Comparison of ENCODE assay signal across 8 cellular contexts in the genomic region with DNA sequence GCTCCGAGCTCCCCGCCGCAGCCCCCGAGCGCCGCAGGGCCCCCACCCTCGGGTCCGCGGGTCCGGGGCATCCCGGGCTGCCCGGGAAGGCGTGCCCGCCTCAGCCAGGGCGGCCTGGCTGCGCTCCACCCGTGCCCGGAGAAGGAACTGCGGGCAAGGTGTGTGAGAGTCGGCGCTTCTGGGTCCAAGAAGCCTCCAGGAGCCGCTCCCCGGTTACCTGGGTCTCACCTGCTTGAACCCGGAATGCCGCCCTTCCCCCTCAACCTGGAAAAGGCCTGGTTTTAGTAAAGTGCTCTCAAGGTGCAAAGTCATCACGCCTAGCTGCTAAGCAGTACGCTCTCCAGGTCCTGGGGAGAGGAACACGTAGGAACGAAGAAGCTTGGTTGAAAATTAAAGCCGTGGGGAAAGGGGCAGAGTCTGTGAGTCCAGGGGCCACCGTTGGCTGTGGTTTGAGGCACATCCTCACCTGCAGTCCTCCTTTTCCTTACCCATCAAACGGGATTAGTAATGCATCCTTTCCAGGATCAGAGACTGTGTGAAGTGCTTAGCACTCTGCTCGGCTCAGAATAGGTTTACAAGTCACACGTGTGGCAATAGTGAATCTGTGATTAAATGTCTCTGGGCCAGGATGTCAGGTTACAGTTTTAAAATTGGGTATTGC. TPM values are rescaled to one million over a fixed set of nuclear protein-coding genes. Genes with fewer than 3 reads are reported as not detected.
DNase-seq lines count a peak whose midpoint lies in the region; ATAC-seq, FAIRE-seq and TF ChIP-seq lines count a peak whose summit lies in the region.

No MANE protein-coding gene starts in this region.

- H3K9me3 ChIP-seq in Peyer's patch, result no peaks in the 10 kb centered on the region
- H3K9me3 ChIP-seq in endodermal cell (ENCODE audit: control insufficient read depth, low read length), result no peaks in the 10 kb centered on the region

- FAIRE-seq in GM12891 (lab: Jason Lieb, UNC), result no peak

- peak in 1 of 2 donors; percentile 62 for ATAC-seq in naive thymus-derived CD8-positive, alpha-beta T cell
- ATAC-seq in GM18858 (IDR thresholded peaks at IDR 0.05; ENCODE audit: unreplicated experiment) (no peak), GM18517 (IDR thresholded peaks at IDR 0.05; ENCODE audit: unreplicated experiment) (no peak)

- H3K27me3 Mint-ChIP-seq in endodermal cell (ENCODE audit: insufficient read depth), result peaks cover 83% of the 10 kb centered on the region
- H3K27me3 Mint-ChIP-seq in naive thymus-derived CD8-positive, alpha-beta T cell, result peaks cover 29 to 64% (median 52%) of the 10 kb centered on the region in 5 donors

- H3K4me1 ChIP-seq in Peyer's patch (peaks cover 0 to 50% (median 6%) of the 10 kb centered on the region in 4 donors), endodermal cell (ENCODE audit: control insufficient read depth, insufficient read depth, low read length) (peaks cover 4% of the 10 kb centered on the region)

- H3K4me1 Mint-ChIP-seq in endodermal cell, result peaks cover 26% of the 10 kb centered on the region
- peaks cover 4 to 15% (median 6%) of the 10 kb centered on the region in 4 donors for H3K4me1 Mint-ChIP-seq in naive thymus-derived CD8-positive, alpha-beta T cell

- H3K27ac ChIP-seq in Peyer's patch (peak overlapping the region; percentile 57 to 94 (median 86)), endodermal cell (ENCODE audit: low read depth, low read length) (no peak overlapping the region)

- no peak overlapping the region for H3K27ac Mint-ChIP-seq in endodermal cell
- H3K27ac Mint-ChIP-seq in naive thymus-derived CD8-positive, alpha-beta T cell, result no peak overlapping the region

- no peaks in the 10 kb centered on the region for H3K36me3 Mint-ChIP-seq in endodermal cell (ENCODE audit: low read depth)
- H3K36me3 Mint-ChIP-seq in naive thymus-derived CD8-positive, alpha-beta T cell, result no peaks in the 10 kb centered on the region

- TF ChIP-seq POLR2A in GM12891 (IDR thresholded peaks at IDR 0.05; ENCODE audit: low read depth, low read length) (no peak), Peyer's patch (IDR thresholded peaks at IDR 0.05) (peak; percentile 37 to 41)

- H3K36me3 ChIP-seq in Peyer's patch, result no peaks in the 10 kb centered on the region
- H3K36me3 ChIP-seq in endodermal cell (ENCODE audit: control insufficient read depth, insufficient read depth, low read length), result no peaks in the 10 kb centered on the region

- WGBS in endodermal cell (ENCODE audit: insufficient coverage in 1 of 2, insufficient read length in 1 of 2), 2 experiments, result 2% methylated on average over 10 to 34 of the region's 34 CpGs

- H3K27me3 ChIP-seq in Peyer's patch, result no peaks in the 10 kb centered on the region
- peaks cover 47% of the 10 kb centered on the region for H3K27me3 ChIP-seq in endodermal cell (ENCODE audit: control insufficient read depth, insufficient read depth, low read length, poor library complexity, severe bottlenecking)

- H3K4me3 Mint-ChIP-seq in endodermal cell, result peak overlapping the region; percentile 65
- peak overlapping the region; percentile 30 to 73 (median 54) for H3K4me3 Mint-ChIP-seq in naive thymus-derived CD8-positive, alpha-beta T cell

- H3K4me3 ChIP-seq in AG04449 (ENCODE audit: low read depth, low read length), result peak overlapping the region; percentile 79
- H3K4me3 ChIP-seq in Peyer's patch, result peak overlapping the region; percentile 51 to 88 (median 70)
- H3K4me3 ChIP-seq in endodermal cell (ENCODE audit: low read length), result peak overlapping the region; percentile 80

- no peaks in the 10 kb centered on the region for H3K9me3 Mint-ChIP-seq in endodermal cell
- H3K9me3 Mint-ChIP-seq in naive thymus-derived CD8-positive, alpha-beta T cell, result no peaks in the 10 kb centered on the region

- DNase-seq in AG04449 (ENCODE audit: low read depth, low spot score) (no peak), GM12891 (ENCODE audit: insufficient read length, low spot score) (peak; percentile 19), Peyer's patch (peak in 2 of 3 donors; percentile 65 to 80), endodermal cell (peak; percentile 81), H4 (ENCODE audit: low spot score) (no peak)
- DNase-seq in naive thymus-derived CD8-positive, alpha-beta T cell, result no peak

- peak overlapping the region; percentile 47 for H3K9ac ChIP-seq in endodermal cell (ENCODE audit: extremely low read depth, low read length, poor library complexity, severe bottlenecking)

- CTCF ChIA-PET in AG04449 (lab: Yijun Ruan, JAX), result interaction anchor here (1.0 to 2.7 kb wide), 4 partner anchors 10 to 164 kb away, joined by 3 to 11 read pairs (median 4); no protein-coding TSS in a partner anchor

- no peak for TF ChIP-seq CTCF in AG04449 (IDR thresholded peaks at IDR 0.05; ENCODE audit: insufficient read depth, low read length, missing control alignments)
- TF ChIP-seq CTCF in Peyer's patch (IDR thresholded peaks at IDR 0.05), result peak in 1 of 6 experiments; percentile 9
- no peak for TF ChIP-seq CTCF in endodermal cell (conservative IDR thresholded peaks at IDR 0.05)

- POLR2A ChIA-PET in AG04449 (lab: Yijun Ruan, JAX), result interaction anchor here (0.6 to 0.7 kb wide), 2 partner anchors 105 to 133 kb away, joined by 3 to 4 read pairs; no protein-coding TSS in a partner anchor
- POLR2A ChIA-PET in naive thymus-derived CD8-positive, alpha-beta T cell (lab: Charles Lee), result no interaction called here

TF ChIP-seq in GM12891, 5 proteins besides CTCF, POLR2A, EP300 and RAD21:
- TF ChIP-seq SPI1 (IDR thresholded peaks at IDR 0.05; ENCODE audit: low read depth, low read length) (no peak), POU2F2 (IDR thresholded peaks at IDR 0.05; ENCODE audit: low read depth, low read length) (no peak), PAX5 (IDR thresholded peaks at IDR 0.05; ENCODE audit: insufficient read depth, low read length, severe bottlenecking) (no peak), TAF1 (IDR thresholded peaks at IDR 0.05; ENCODE audit: low read depth, low read length) (no peak), POLR2AphosphoS5 (IDR thresholded peaks at IDR 0.05; ENCODE audit: low read depth, low read length) (no peak)

RNA-seq across cellular contexts. Expression of a gene that starts 1.2 kb away (rescaled TPM):
- 0.06 TPM for polyA plus RNA-seq in GM12891 (2012; ENCODE audit: low read depth, missing spikeins)
- total RNA-seq in Peyer's patch (10 to 100 TPM; 30.6 to 59.4 (median 37.8) TPM), endodermal cell (10 to 100 TPM; 11.8 to 20.4 TPM)
- polyA plus RNA-seq in endodermal cell (2013, experiment 1 of 2), result 45.7 TPM
- 45.8 TPM for polyA plus RNA-seq in endodermal cell (2013, experiment 2 of 2)
- total RNA-seq in naive thymus-derived CD8-positive, alpha-beta T cell, result not detected
- polyA plus RNA-seq in naive thymus-derived CD8-positive, alpha-beta T cell, result not detected
- 10.4 and 13.7 TPM in 2 replicates for total RNA-seq in H4 (2014; rRNA removed; shearing (Covaris generic))

Comparison
In these comparisons a context has a peak if more than half of its experiments do, and no peak if none do; other contexts are left out.
1. DNase-seq: peak in GM12891 (single experiment), Peyer's patch (2 of 3) and endodermal cell (single experiment); none in AG04449 (single experiment), naive thymus-derived CD8-positive, alpha-beta T cell (0 of 10) and H4 (single experiment).
2. RNA of a gene that starts 1.2 kb away (total RNA-seq): 30.6 to 59.4 TPM in Peyer's patch, 11.8 to 20.4 TPM in endodermal cell and 10.4 to 13.7 TPM in H4; not detected in naive thymus-derived CD8-positive, alpha-beta T cell; every median in the first group is over 10 times any median in the second.
3. Peak in every context shown above with its lines, with median percentiles within 50 percentile points of each other: H3K4me3 ChIP-seq.